ENCODE assay signal across 9 cellular contexts in the genomic region with DNA sequence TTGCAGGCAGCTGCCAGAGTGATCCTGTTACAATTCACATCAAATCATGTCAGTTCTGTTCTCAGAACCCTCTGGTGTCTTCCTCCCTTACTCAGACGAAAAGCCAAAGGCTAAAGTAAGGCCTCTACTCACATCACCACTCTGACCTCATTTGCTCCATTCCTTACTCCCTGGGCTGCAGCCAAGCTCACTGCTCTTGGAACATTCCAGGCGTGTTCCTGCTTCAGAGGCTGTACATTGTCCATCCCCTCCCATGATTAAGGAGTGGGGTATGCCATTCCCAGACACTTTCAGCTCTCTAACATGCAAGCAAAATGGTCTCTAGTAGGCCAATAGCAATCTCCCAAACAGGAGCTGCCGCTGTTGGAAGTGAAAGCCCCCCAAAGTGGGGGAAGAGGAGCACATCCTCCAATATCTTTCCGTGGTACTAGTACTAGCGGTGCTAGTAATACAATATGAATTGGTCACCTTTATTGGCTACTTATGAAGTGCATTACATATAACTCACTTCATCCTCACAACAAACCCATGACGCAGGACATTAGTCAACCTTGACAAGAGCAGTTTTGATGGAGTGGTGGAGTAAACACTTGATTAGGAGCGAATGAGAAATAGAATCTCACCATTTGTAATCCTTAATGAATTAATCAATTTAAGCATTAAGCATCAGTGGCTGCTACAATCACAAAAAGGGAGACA. TPM values are rescaled to one million over a fixed set of nuclear protein-coding genes. Genes with fewer than 3 reads are reported as not detected.
DNase-seq lines count a peak whose midpoint lies in the region; ATAC-seq and TF ChIP-seq lines count a peak whose summit lies in the region.
"Had no signal": no experiment of that assay in that cellular context is flagged by ENCODE, and none has a peak within 500 bp of the region (broad histone marks: within the 10 kb centered on the region; RNA-seq: fewer than 3 reads in every experiment).

No MANE protein-coding gene starts in this region.

- TF ChIP-seq EP300 in SK-N-SH (IDR thresholded peaks at IDR 0.05; ENCODE audit: borderline replicate concordance in 1 of 2, low read depth in 1 of 2, low read length in 1 of 2), result 0 out of 4 replicates have a peak, but pooled peaks of 1 of the 2 experiments have one; percentile 19

- peaks cover 91 to 100% (median 95%) of the 10 kb centered on the region in 11 experiments for H3K27me3 ChIP-seq in BLaER1 treated with 17β-estradiol and CSF1 and Interleukin-3, amounts not matched to agents 10 nM and 100 nM
- H3K27me3 ChIP-seq in SK-N-SH (ENCODE audit: insufficient read depth), result no peaks in the 10 kb centered on the region
- H3K27me3 ChIP-seq in fibroblast of lung (ENCODE audit: control insufficient read depth, insufficient read depth, low read length), result no peaks in the 10 kb centered on the region
- no peaks in the 10 kb centered on the region for H3K27me3 ChIP-seq in neutrophil

- peaks cover 21% of the 10 kb centered on the region for H3F3A ChIP-seq in SK-N-SH (replicated peaks; ENCODE audit: insufficient read depth)

- DNase-seq in SK-N-SH (no peak), fibroblast of lung (ENCODE audit: low read depth in 2 of 2) (peak; percentile 92 to 93), NCI-H2227 (lab: John Stamatoyannopoulos, UW; ENCODE audit: unreplicated experiment) (no peak), NCI-H345 treated with DMSO at 0.1 percent for 48 hours (lab: John Stamatoyannopoulos, UW; ENCODE audit: unreplicated experiment) (no peak), NCI-H1436 (lab: John Stamatoyannopoulos, UW) (no peak)
- DNase-seq: T1000 had no signal

- WGBS in SK-N-SH (ENCODE audit: low lambda C conversion rate), result 39% methylated on average over 7 of the region's 7 CpGs

- ATAC-seq in HG03571 (IDR thresholded peaks at IDR 0.05; ENCODE audit: unreplicated experiment), result no peak

- H3K4me1 ChIP-seq in BLaER1 treated with 17β-estradiol and CSF1 and Interleukin-3, amounts not matched to agents 10 nM and 100 nM, result peaks cover 76 to 99% (median 93%) of the 10 kb centered on the region in 10 experiments
- H3K4me1 ChIP-seq in SK-N-SH (ENCODE audit: control insufficient read depth in 1 of 2, insufficient read depth in 2 of 2, low read depth in 1 of 2, low read length in 1 of 2) (peaks cover under 1 to 21% of the 10 kb centered on the region in 2 experiments; a peak in 1 of 4 replicates), fibroblast of lung (ENCODE audit: control insufficient read depth, extremely low read depth, insufficient read depth, low read length) (peaks cover 21% of the 10 kb centered on the region), neutrophil (ENCODE audit: control insufficient read depth in 1 of 2, insufficient read depth in 1 of 2, low read depth in 1 of 2, low read length in 1 of 2) (peaks cover 93 to 96% of the 10 kb centered on the region in 2 experiments)

- H2AFZ ChIP-seq in SK-N-SH (ENCODE audit: low read depth), result no peak overlapping the region
- no peak overlapping the region for H2AFZ ChIP-seq in fibroblast of lung (ENCODE audit: low read length)

- TF ChIP-seq RAD21 in SK-N-SH (IDR thresholded peaks at IDR 0.05; ENCODE audit: low read length), result no peak

- CTCF ChIA-PET in SK-N-SH (lab: Yijun Ruan, JAX), result no interaction called here

- no peaks in the 10 kb centered on the region for H3K9me2 ChIP-seq in SK-N-SH

- no peak overlapping the region for H3K4me3 ChIP-seq in BLaER1 treated with 17β-estradiol and CSF1 and Interleukin-3, amounts not matched to agents 10 nM and 100 nM
- no peak overlapping the region for H3K4me3 ChIP-seq in SK-N-SH (ENCODE audit: low read depth in 2 of 2, low read length in 1 of 2)
- no peak overlapping the region for H3K4me3 ChIP-seq in fibroblast of lung (replicated peaks in 1 of 4; ENCODE audit: control extremely low read depth in 1 of 4, insufficient read depth in 1 of 4, low read depth in 3 of 4, low read length in 4 of 4)
- H3K4me3 ChIP-seq in neutrophil (ENCODE audit: low read depth in 1 of 2, low read length in 1 of 2), result no peak overlapping the region

- peak overlapping the region; percentile 80 to 95 (median 88); a peak in 21 of 22 replicates for H3K27ac ChIP-seq in BLaER1 treated with 17β-estradiol and CSF1 and Interleukin-3, amounts not matched to agents 10 nM and 100 nM
- H3K27ac ChIP-seq in SK-N-SH (ENCODE audit: low read depth in 2 of 2, low read length in 1 of 2) (peak overlapping the region; percentile 61 to 79; a peak in 3 of 4 replicates), fibroblast of lung (ENCODE audit: insufficient read depth, low read length) (peak overlapping the region; percentile 86), neutrophil (peak overlapping the region; percentile 86)

- peaks cover 3 to 16% (median 6%) of the 10 kb centered on the region in 11 experiments; a peak in 19 of 22 replicates for H3K9me3 ChIP-seq in BLaER1 treated with 17β-estradiol and CSF1 and Interleukin-3, amounts not matched to agents 10 nM and 100 nM (replicated peaks in 1 of 11)
- no peaks in the 10 kb centered on the region for H3K9me3 ChIP-seq in SK-N-SH
- H3K9me3 ChIP-seq in fibroblast of lung (ENCODE audit: control insufficient read depth, insufficient read depth, low read depth, low read length), result no peaks in the 10 kb centered on the region
- H3K9me3 ChIP-seq in neutrophil, result no peaks in the 10 kb centered on the region

- no peaks in the 10 kb centered on the region for H4K20me1 ChIP-seq in BLaER1 treated with 17β-estradiol and CSF1 and Interleukin-3, amounts not matched to agents 10 nM and 100 nM
- no peaks in the 10 kb centered on the region for H4K20me1 ChIP-seq in SK-N-SH (ENCODE audit: insufficient read depth)
- H4K20me1 ChIP-seq in fibroblast of lung (ENCODE audit: control insufficient read depth, extremely low read depth, insufficient read depth, low read length), result no peaks in the 10 kb centered on the region

- POLR2A ChIA-PET in SK-N-SH (lab: Yijun Ruan, JAX), result no interaction called here

- H3K79me2 ChIP-seq in SK-N-SH (ENCODE audit: insufficient read depth), result no peaks in the 10 kb centered on the region
- no peaks in the 10 kb centered on the region for H3K79me2 ChIP-seq in fibroblast of lung (ENCODE audit: control insufficient read depth, insufficient read depth, low read length)

- H3K4me2 ChIP-seq in BLaER1 treated with 17β-estradiol and CSF1 and Interleukin-3, amounts not matched to agents 10 nM and 100 nM, result peak overlapping the region; percentile 51 to 90 (median 75)
- peak overlapping the region; percentile 46 for H3K4me2 ChIP-seq in SK-N-SH
- H3K4me2 ChIP-seq in fibroblast of lung (ENCODE audit: extremely low read depth, insufficient read depth, low read length), result peak overlapping the region; percentile 15

- H3K9ac ChIP-seq in BLaER1 treated with 17β-estradiol and CSF1 and Interleukin-3, amounts not matched to agents 10 nM and 100 nM, result peak overlapping the region in 10 of 11 experiments; percentile 32 to 84 (median 75); a peak in 16 of 22 replicates
- H3K9ac ChIP-seq in SK-N-SH (no peak overlapping the region; the same call in 1 of the 2 replicates), fibroblast of lung (ENCODE audit: insufficient read depth, low read length) (no peak overlapping the region)

- peaks cover 0 to 23% (median under 1%) of the 10 kb centered on the region in 11 experiments; a peak in 4 of 22 replicates for H3K36me3 ChIP-seq in BLaER1 treated with 17β-estradiol and CSF1 and Interleukin-3, amounts not matched to agents 10 nM and 100 nM
- H3K36me3 ChIP-seq in SK-N-SH (replicated peaks in 1 of 2; ENCODE audit: control insufficient read depth in 1 of 2, insufficient read depth in 2 of 2, low read length in 1 of 2) (no peaks in the 10 kb centered on the region), fibroblast of lung (ENCODE audit: control insufficient read depth, insufficient read depth, low read length) (no peaks in the 10 kb centered on the region), neutrophil (no peaks in the 10 kb centered on the region)

- TF ChIP-seq CTCF in SK-N-SH (IDR thresholded peaks at IDR 0.05), result no peak
- TF ChIP-seq CTCF in fibroblast of lung (conservative IDR thresholded peaks at IDR 0.05 in 1 of 2, IDR thresholded peaks at IDR 0.05 in 1 of 2; ENCODE audit: low read depth in 1 of 2, low read length in 2 of 2), result no peak
- no peak for TF ChIP-seq CTCF in neutrophil (IDR thresholded peaks at IDR 0.05)

TF ChIP-seq in SK-N-SH, 30 proteins besides CTCF, POLR2A, EP300 and RAD21 (continues in another document):
- 0 out of 2 replicates have a peak, but pooled peaks have one; percentile 25 for TF ChIP-seq TAF1 (IDR thresholded peaks at IDR 0.05; ENCODE audit: borderline replicate concordance, low read depth, low read length)
- TF ChIP-seq, protein P1, sequence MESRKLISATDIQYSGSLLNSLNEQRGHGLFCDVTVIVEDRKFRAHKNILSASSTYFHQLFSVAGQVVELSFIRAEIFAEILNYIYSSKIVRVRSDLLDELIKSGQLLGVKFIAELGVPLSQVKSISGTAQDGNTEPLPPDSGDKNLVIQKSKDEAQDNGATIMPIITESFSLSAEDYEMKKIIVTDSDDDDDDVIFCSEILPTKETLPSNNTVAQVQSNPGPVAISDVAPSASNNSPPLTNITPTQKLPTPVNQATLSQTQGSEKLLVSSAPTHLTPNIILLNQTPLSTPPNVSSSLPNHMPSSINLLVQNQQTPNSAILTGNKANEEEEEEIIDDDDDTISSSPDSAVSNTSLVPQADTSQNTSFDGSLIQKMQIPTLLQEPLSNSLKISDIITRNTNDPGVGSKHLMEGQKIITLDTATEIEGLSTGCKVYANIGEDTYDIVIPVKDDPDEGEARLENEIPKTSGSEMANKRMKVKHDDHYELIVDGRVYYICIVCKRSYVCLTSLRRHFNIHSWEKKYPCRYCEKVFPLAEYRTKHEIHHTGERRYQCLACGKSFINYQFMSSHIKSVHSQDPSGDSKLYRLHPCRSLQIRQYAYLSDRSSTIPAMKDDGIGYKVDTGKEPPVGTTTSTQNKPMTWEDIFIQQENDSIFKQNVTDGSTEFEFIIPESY (IDR thresholded peaks at IDR 0.05; ENCODE audit: borderline replicate concordance, low read depth), result no peak
- TF ChIP-seq JUND (IDR thresholded peaks at IDR 0.05), result peak; percentile 63
- no peak for TF ChIP-seq FOXJ3 (CRISPR knock-in tag; IDR thresholded peaks at IDR 0.05)

RNA-seq across cellular contexts. Expression of a gene that starts 15.0 kb away (rescaled TPM):
- polyA plus RNA-seq in SK-N-SH (2012; rRNA removed) (3.3 and 4.5 TPM in 2 replicates), fibroblast of lung (2.8 and 2.9 TPM in 2 replicates)
- polyA plus RNA-seq in SK-N-SH (2012; cell fraction: cytosol; rRNA removed), result 1.3 and 3.2 TPM in 2 replicates
- 8.1 and 12.0 TPM in 2 replicates for polyA plus RNA-seq in SK-N-SH (2012; cell fraction: nucleus; rRNA removed)
- total RNA-seq in fibroblast of lung, result 4.1 and 6.4 TPM in 2 replicates
- polyA plus RNA-seq in fibroblast of lung (2012), result 0.83 and 1.4 TPM in 2 replicates
- 3.0 and 3.2 TPM in 2 replicates for polyA minus RNA-seq in fibroblast of lung (ENCODE audit: low replicate concordance)

RNA-seq across cellular contexts. Expression of a gene that starts 26.8 kb away (rescaled TPM):
- polyA plus RNA-seq in SK-N-SH (2012; rRNA removed) (53.0 and 73.6 TPM in 2 replicates), fibroblast of lung (42.4 and 66.8 TPM in 2 replicates)
- polyA plus RNA-seq in SK-N-SH (2012; cell fraction: cytosol; rRNA removed), result 65.2 and 81.9 TPM in 2 replicates
- 47.2 and 93.2 TPM in 2 replicates for polyA plus RNA-seq in SK-N-SH (2012; cell fraction: nucleus; rRNA removed)
- 30.2 and 31.1 TPM in 2 replicates for total RNA-seq in fibroblast of lung
- 33.7 and 55.4 TPM in 2 replicates for polyA plus RNA-seq in fibroblast of lung (2012)
- polyA minus RNA-seq in fibroblast of lung (ENCODE audit: low replicate concordance), result 20.9 and 32.6 TPM in 2 replicates

Comparison
In these comparisons a context has a peak if more than half of its experiments do, and no peak if none do; other contexts are left out.
1. H3K4me2 ChIP-seq: peak in every context shown above with its lines; median percentile 75 in BLaER1 treated with 17β-estradiol and CSF1 and Interleukin-3, amounts not matched to agents 10 nM and 100 nM; 46 in SK-N-SH; 15 in fibroblast of lung.
2. H3K9ac ChIP-seq: peak in BLaER1 treated with 17β-estradiol and CSF1 and Interleukin-3, amounts not matched to agents 10 nM and 100 nM (10 of 11); none in SK-N-SH (single experiment) and fibroblast of lung (single experiment).
3. DNase-seq: peak in fibroblast of lung (2 of 2); none in SK-N-SH (single experiment), NCI-H2227 (single experiment), NCI-H345 treated with DMSO at 0.1 percent for 48 hours (single experiment) and NCI-H1436 (single experiment).
4. Peak in every context shown above with its lines, with median percentiles within 50 percentile points of each other: H3K27ac ChIP-seq.